ENCODE assay signal across 20 cellular contexts in the genomic region with DNA sequence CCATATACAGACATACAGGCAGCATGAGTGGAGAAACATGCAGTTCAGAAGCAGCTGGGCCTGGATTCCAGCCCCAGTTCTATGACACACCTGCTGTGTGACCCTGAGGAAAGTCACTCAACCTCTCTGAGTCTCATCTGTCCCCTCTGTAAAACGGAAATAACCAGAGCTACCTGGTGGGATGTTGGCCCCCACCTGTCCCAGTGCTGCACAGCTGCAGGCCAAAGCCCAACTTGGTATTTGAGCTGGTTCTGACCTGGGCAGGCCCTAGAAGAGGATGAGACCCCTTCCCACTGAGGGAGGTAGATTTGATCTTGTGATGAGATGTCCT. TPM values are rescaled to one million over a fixed set of nuclear protein-coding genes. Genes with fewer than 3 reads are reported as not detected.
DNase-seq lines count a peak whose midpoint lies in the region; ATAC-seq, FAIRE-seq and TF ChIP-seq lines count a peak whose summit lies in the region.
"Had no signal": no experiment of that assay in that cellular context is flagged by ENCODE, and none has a peak within 500 bp of the region (broad histone marks: within the 10 kb centered on the region; RNA-seq: fewer than 3 reads in every experiment).

No MANE protein-coding gene starts in this region.

- no peaks in the 10 kb centered on the region for H3K9me3 ChIP-seq in testis
- H3K9me3 ChIP-seq: left lung had no signal

- 67 to 92% methylated on average over 1 of the region's 1 CpG for WGBS in testis, 2 donors

- no peak for ATAC-seq in stimulated activated effector memory CD8-positive, alpha-beta T cell treated with anti-CD3 and anti-CD28 coated beads, Interleukin-12 subunit alpha, Interleukin-12 subunit beta, amount 100 ng/mL, for 72 hours
- no peak for ATAC-seq in HG03521 (IDR thresholded peaks at IDR 0.05; ENCODE audit: unreplicated experiment)
- ATAC-seq: left lung had no signal

- H3K36me3 Mint-ChIP-seq in activated naive CD4-positive, alpha-beta T cell treated with anti-CD3 and anti-CD28 coated beads, Interleukin-2, amount 50 U/mL, for 24 hours: peaks cover 2% of the 10 kb centered on the region
- H3K36me3 Mint-ChIP-seq in activated naive CD8-positive, alpha-beta T cell treated with anti-CD3 and anti-CD28 coated beads for 36 hours: peaks cover 6% of the 10 kb centered on the region
- H3K36me3 Mint-ChIP-seq in stimulated activated effector memory CD8-positive, alpha-beta T cell treated with anti-CD3 and anti-CD28 coated beads, Interleukin-12 subunit alpha, Interleukin-12 subunit beta, amount 100 ng/mL, for 72 hours: peaks cover 30% of the 10 kb centered on the region
- no peaks in the 10 kb centered on the region for H3K36me3 Mint-ChIP-seq in HFFc6 (ENCODE audit: low read depth)
- H3K36me3 Mint-ChIP-seq: type B pancreatic cell had no signal

- intact Hi-C loops in testis (cut with DNase I; ENCODE audit: low total_unique reads): no loop called here

- TF ChIP-seq CTCF in testis (IDR thresholded peaks at IDR 0.05): no peak
- TF ChIP-seq CTCF in HFFc6 (IDR thresholded peaks at IDR 0.05): no peak

- no peak overlapping the region for H3K4me3 ChIP-seq in testis
- H3K4me3 ChIP-seq: GM23248, left lung had no signal

- no peaks in the 10 kb centered on the region for H3K27me3 Mint-ChIP-seq in activated naive CD4-positive, alpha-beta T cell treated with anti-CD3 and anti-CD28 coated beads, Interleukin-2, amount 50 U/mL, for 24 hours
- H3K27me3 Mint-ChIP-seq in activated naive CD8-positive, alpha-beta T cell treated with anti-CD3 and anti-CD28 coated beads for 36 hours: no peaks in the 10 kb centered on the region
- H3K27me3 Mint-ChIP-seq in HFFc6 (ENCODE audit: insufficient read depth): peaks cover 21% of the 10 kb centered on the region

- TF ChIP-seq POLR2A in testis (IDR thresholded peaks at IDR 0.05): no peak

- H3K27ac Mint-ChIP-seq in activated naive CD4-positive, alpha-beta T cell treated with anti-CD3 and anti-CD28 coated beads, Interleukin-2, amount 50 U/mL, for 24 hours: peak overlapping the region; percentile 55
- peak overlapping the region; percentile 6 for H3K27ac Mint-ChIP-seq in activated naive CD8-positive, alpha-beta T cell treated with anti-CD3 and anti-CD28 coated beads for 36 hours
- H3K27ac Mint-ChIP-seq in stimulated activated effector memory CD8-positive, alpha-beta T cell treated with anti-CD3 and anti-CD28 coated beads, Interleukin-12 subunit alpha, Interleukin-12 subunit beta, amount 100 ng/mL, for 72 hours: peak overlapping the region; percentile 72
- H3K27ac Mint-ChIP-seq in HFFc6: no peak overlapping the region
- H3K27ac Mint-ChIP-seq: type B pancreatic cell had no signal

- no peaks in the 10 kb centered on the region for H3K9me3 Mint-ChIP-seq in activated naive CD4-positive, alpha-beta T cell treated with anti-CD3 and anti-CD28 coated beads, Interleukin-2, amount 50 U/mL, for 24 hours
- H3K9me3 Mint-ChIP-seq in activated naive CD8-positive, alpha-beta T cell treated with anti-CD3 and anti-CD28 coated beads for 36 hours: no peaks in the 10 kb centered on the region
- H3K9me3 Mint-ChIP-seq in stimulated activated effector memory CD8-positive, alpha-beta T cell treated with anti-CD3 and anti-CD28 coated beads, Interleukin-12 subunit alpha, Interleukin-12 subunit beta, amount 100 ng/mL, for 72 hours: no peaks in the 10 kb centered on the region
- no peaks in the 10 kb centered on the region for H3K9me3 Mint-ChIP-seq in HFFc6
- H3K9me3 Mint-ChIP-seq: type B pancreatic cell had no signal

- no peak overlapping the region for H3K4me3 Mint-ChIP-seq in activated naive CD4-positive, alpha-beta T cell treated with anti-CD3 and anti-CD28 coated beads, Interleukin-2, amount 50 U/mL, for 24 hours
- no peak overlapping the region for H3K4me3 Mint-ChIP-seq in activated naive CD8-positive, alpha-beta T cell treated with anti-CD3 and anti-CD28 coated beads for 36 hours
- no peak overlapping the region for H3K4me3 Mint-ChIP-seq in stimulated activated effector memory CD8-positive, alpha-beta T cell treated with anti-CD3 and anti-CD28 coated beads, Interleukin-12 subunit alpha, Interleukin-12 subunit beta, amount 100 ng/mL, for 72 hours
- H3K4me3 Mint-ChIP-seq in HFFc6: no peak overlapping the region
- H3K4me3 Mint-ChIP-seq: type B pancreatic cell had no signal

- peak; percentile 21 for FAIRE-seq in GM18507 (lab: Jason Lieb, UNC)
- FAIRE-seq: HTR-8/SVneo had no signal

- no peaks in the 10 kb centered on the region for H3K36me3 ChIP-seq in testis (ENCODE audit: low read depth, missing control alignments)
- H3K36me3 ChIP-seq: left lung had no signal

- peaks cover 55% of the 10 kb centered on the region for H3K4me1 Mint-ChIP-seq in activated naive CD4-positive, alpha-beta T cell treated with anti-CD3 and anti-CD28 coated beads, Interleukin-2, amount 50 U/mL, for 24 hours
- peaks cover 71% of the 10 kb centered on the region for H3K4me1 Mint-ChIP-seq in activated naive CD8-positive, alpha-beta T cell treated with anti-CD3 and anti-CD28 coated beads for 36 hours
- H3K4me1 Mint-ChIP-seq in stimulated activated effector memory CD8-positive, alpha-beta T cell treated with anti-CD3 and anti-CD28 coated beads, Interleukin-12 subunit alpha, Interleukin-12 subunit beta, amount 100 ng/mL, for 72 hours: peaks cover 76% of the 10 kb centered on the region
- no peaks in the 10 kb centered on the region for H3K4me1 Mint-ChIP-seq in HFFc6 (ENCODE audit: low read depth)

- H3K27me3 ChIP-seq in testis: no peaks in the 10 kb centered on the region
- H3K27me3 ChIP-seq: left lung had no signal

- DNase-seq in activated naive CD4-positive, alpha-beta T cell (lab: John Stamatoyannopoulos, UW): no peak
- DNase-seq in GM18507 (ENCODE audit: extremely low spot score, insufficient read length, low read depth) (no peak), testis (no peak), HFFc6 (no peak)
- DNase-seq in activated naive CD8-positive, alpha-beta T cell treated with anti-CD3 and anti-CD28 coated beads for 36 hours: no peak
- no peak for DNase-seq in stimulated activated effector memory CD8-positive, alpha-beta T cell treated with anti-CD3 and anti-CD28 coated beads, Interleukin-12 subunit alpha, Interleukin-12 subunit beta, amount 100 ng/mL, for 72 hours (ENCODE audit: low spot score in 2 of 2)
- DNase-seq: glutamatergic neuron; left lung; NCI-H1105; NCI-H2107; nucleus accumbens; retina; stimulated activated naive CD4-positive, alpha-beta T cell treated with Interleukin-2 at 50 U/mL for 16 hours had no signal

- H3K27ac ChIP-seq in testis: no peak overlapping the region
- H3K27ac ChIP-seq: GM23248, left lung had no signal

- H3K4me1 ChIP-seq in testis: no peaks in the 10 kb centered on the region
- H3K4me1 ChIP-seq: left lung had no signal

RNA-seq across cellular contexts. Expression of a gene that starts 55.5 kb away (rescaled TPM):
- 10 to 100 TPM; 65.3 to 65.4 TPM for total RNA-seq in activated naive CD8-positive, alpha-beta T cell treated with anti-CD3 and anti-CD28 coated beads for 36 hours
- 1 to 10 TPM; 1.2 to 1.3 TPM for total RNA-seq in testis
- 3.7 TPM for polyA plus RNA-seq in testis (ENCODE audit: insufficient read depth, low read depth, low replicate concordance)
- total RNA-seq in HFFc6 (2021; fragmentation: NEBNext Ultra II Directional; extraction: Animal tissue kit (Norgen Biotek cat#: 25700)): not detected
- total RNA-seq: chondrocyte, GM23248 had no signal
- polyA plus RNA-seq: fibroblast of lung, GM23248 had no signal

Comparison
In these comparisons a context has a peak if more than half of its experiments do, and no peak if none do; other contexts are left out.
1. RNA of a gene that starts 55.5 kb away (total RNA-seq): 65.3 to 65.4 TPM in activated naive CD8-positive, alpha-beta T cell treated with anti-CD3 and anti-CD28 coated beads for 36 hours; 1.2 to 1.3 TPM in testis and not detected in HFFc6; every median in the first group is over 10 times any median in the second.